ENCODE assay signal across 9 cellular contexts in the genomic region with DNA sequence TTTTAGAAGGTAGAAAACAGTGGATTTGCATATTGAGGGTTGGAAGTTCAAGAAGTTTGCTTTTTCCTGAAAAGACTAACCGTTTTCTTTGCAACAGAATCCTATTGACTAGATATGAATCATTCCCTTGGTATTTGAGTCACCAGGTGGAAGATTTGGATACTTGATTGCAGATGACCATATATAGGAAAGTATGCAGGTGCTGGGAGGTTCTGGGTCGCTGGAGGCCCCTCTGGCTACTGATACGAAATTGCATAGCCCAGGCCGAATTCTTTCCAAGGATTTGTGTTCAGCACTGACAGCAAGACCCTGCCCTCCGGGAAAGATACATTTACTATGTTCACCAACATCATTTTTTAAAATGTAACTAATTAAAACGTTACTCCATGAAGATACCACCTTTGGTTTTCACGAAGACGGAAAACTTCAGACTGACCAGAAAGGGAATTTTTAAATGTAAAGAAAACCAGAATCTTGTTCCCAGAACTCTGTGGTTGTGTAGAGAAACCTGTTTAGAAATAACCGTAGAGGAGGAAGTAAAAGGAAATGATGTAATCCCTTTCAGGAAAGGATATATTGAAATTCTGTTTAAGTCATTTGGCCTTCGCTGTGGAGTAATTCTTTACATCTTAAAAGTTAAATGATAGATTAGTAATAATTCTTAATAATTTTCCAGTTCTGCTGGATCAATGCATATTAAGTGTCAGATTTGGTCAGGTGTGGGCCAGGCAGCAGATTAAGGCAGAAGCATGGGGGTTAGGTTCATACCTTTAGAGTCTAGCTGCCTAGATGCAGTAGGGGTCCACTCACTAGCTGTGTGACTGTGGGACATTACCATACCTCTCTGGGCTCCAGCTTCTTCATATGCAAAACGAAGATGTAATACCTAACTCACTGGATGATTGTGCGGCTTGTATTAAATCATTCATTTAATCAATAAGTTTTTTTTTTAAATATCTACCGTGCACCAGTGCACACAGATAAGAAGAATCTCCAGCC. TPM values are rescaled to one million over a fixed set of nuclear protein-coding genes. Genes with fewer than 3 reads are reported as not detected.
A peak's percentile ranks its signal among the peaks of the same experiment; 100 is the strongest.
DNase-seq lines count a peak whose midpoint lies in the region; ATAC-seq, FAIRE-seq and TF ChIP-seq lines count a peak whose summit lies in the region.
"Had no signal": no experiment of that assay in that cellular context is flagged by ENCODE, and none has a peak within 500 bp of the region (broad histone marks: within the 10 kb centered on the region; RNA-seq: fewer than 3 reads in every experiment).

No MANE protein-coding gene starts in this region.

- H3K9ac ChIP-seq in astrocyte (ENCODE audit: low read length), result peak overlapping the region; percentile 80

- H3K9me3 ChIP-seq in astrocyte (ENCODE audit: insufficient read depth, low read depth, low read length), result no peaks in the 10 kb centered on the region
- H3K9me3 ChIP-seq in right lobe of liver, result no peaks in the 10 kb centered on the region

- no peak for FAIRE-seq in astrocyte (lab: Jason Lieb, UNC)

- H3K4me3 Mint-ChIP-seq in astrocyte (ENCODE audit: unreplicated experiment), result peak overlapping the region; percentile 76

- H3K4me3 ChIP-seq in astrocyte (ENCODE audit: insufficient read depth, low read depth, low read length), result peak overlapping the region; percentile 57
- peak overlapping the region in 1 of 3 donors; percentile 48 for H3K4me3 ChIP-seq in right lobe of liver

- no peak for TF ChIP-seq CTCF in astrocyte (IDR thresholded peaks at IDR 0.05; ENCODE audit: insufficient read depth, low read depth, low read length)
- TF ChIP-seq CTCF in right lobe of liver (IDR thresholded peaks at IDR 0.05), result no peak

- intact Hi-C loops in right lobe of liver (cut with DNase I), result no loop called here

- H3K27me3 ChIP-seq in astrocyte (ENCODE audit: insufficient read depth, low read length) (no peaks in the 10 kb centered on the region), right lobe of liver (peaks cover 0 to 16% of the 10 kb centered on the region in 2 donors)

- no peak overlapping the region for H2AFZ ChIP-seq in astrocyte (ENCODE audit: low read depth, low read length)

- in situ Hi-C loops in G401 (cut with HindIII; ENCODE audit: low sequenced_read_pairs), result no loop called here

- 34% methylated on average over 13 of the region's 13 CpGs for WGBS in right lobe of liver (ENCODE audit: insufficient coverage, low coverage, low lambda C conversion rate, missing lambda C conversion rate)

- no peaks in the 10 kb centered on the region for H3K27me3 Mint-ChIP-seq in astrocyte (ENCODE audit: low read depth, unreplicated experiment)

- peak overlapping the region; percentile 92 for H3K27ac Mint-ChIP-seq in astrocyte (ENCODE audit: unreplicated experiment)

- no peaks in the 10 kb centered on the region for H3K79me2 ChIP-seq in astrocyte (ENCODE audit: insufficient read depth, low read length)

- H3K36me3 Mint-ChIP-seq in astrocyte (ENCODE audit: low read depth, unreplicated experiment), result peaks cover 6% of the 10 kb centered on the region

- peaks cover 24% of the 10 kb centered on the region for H3K4me1 Mint-ChIP-seq in astrocyte (ENCODE audit: low read depth, unreplicated experiment)

- no peaks in the 10 kb centered on the region for H3K36me3 ChIP-seq in astrocyte (ENCODE audit: insufficient read depth, low read length)
- H3K36me3 ChIP-seq in right lobe of liver, result no peaks in the 10 kb centered on the region

- H3K27ac ChIP-seq in astrocyte (ENCODE audit: low read depth, low read length) (peak overlapping the region; percentile 76), right lobe of liver (peak overlapping the region in 2 of 3 donors; percentile 43 to 56)

- DNase-seq in A172 (ENCODE audit: low spot score) (peak; percentile 67), HuH-7.5 (ENCODE audit: low spot score) (peak; percentile 38), astrocyte (ENCODE audit: low read depth) (peak; percentile 64), right lobe of liver (no peak), G401 (ENCODE audit: low spot score) (no peak)
- DNase-seq in stimulated activated CD4-positive, alpha-beta T cell treated with anti-CD3 and anti-CD28 coated beads, Interleukin-12 subunit alpha, Interleukin-12 subunit beta, amount 100 ng/mL, for 4 hours, result no peak
- DNase-seq: effector CD8-positive, alpha-beta T cell had no signal

- peak overlapping the region; percentile 89 for H3K4me2 ChIP-seq in astrocyte (ENCODE audit: low read length)

- no peak for TF ChIP-seq POLR2A in right lobe of liver (IDR thresholded peaks at IDR 0.05)

- no peaks in the 10 kb centered on the region for H4K20me1 ChIP-seq in astrocyte (ENCODE audit: insufficient read depth, low read length)

- H3K4me1 ChIP-seq in astrocyte (ENCODE audit: insufficient read depth, low read length), result peaks cover 18% of the 10 kb centered on the region
- peaks cover 0 to 4% (median 0%) of the 10 kb centered on the region in 4 donors for H3K4me1 ChIP-seq in right lobe of liver

- ATAC-seq in right lobe of liver (peak in 2 of 4 donors; percentile 6 to 38), GM21786 (IDR thresholded peaks at IDR 0.05; ENCODE audit: unreplicated experiment) (no peak), HG02938 (IDR thresholded peaks at IDR 0.05; ENCODE audit: unreplicated experiment) (no peak)

- no peaks in the 10 kb centered on the region for H3K9me3 Mint-ChIP-seq in astrocyte (ENCODE audit: unreplicated experiment)

RNA-seq across cellular contexts. Expression of gene ANXA3, which starts 1.1 kb away (rescaled TPM):
- 135 and 189 TPM in 2 replicates for total RNA-seq in A172 (2014; rRNA removed; shearing (Covaris generic))
- total RNA-seq in astrocyte (43.0 and 68.7 TPM in 2 replicates), right lobe of liver (1 to 10 TPM in 5 of 6 experiments, under 1 TPM in 1; 0.95 to 3.4 (median 2.0) TPM)
- 0.18 TPM in 1 of 2 replicates, not detected in the other for total RNA-seq in G401 (2014; rRNA removed; shearing (Covaris generic))

Comparison
In these comparisons a context has a peak if more than half of its experiments do, and no peak if none do; other contexts are left out.
1. DNase-seq: peak in A172 (single experiment), HuH-7.5 (single experiment) and astrocyte (single experiment); none in right lobe of liver (0 of 3), stimulated activated CD4-positive, alpha-beta T cell treated with anti-CD3 and anti-CD28 coated beads, Interleukin-12 subunit alpha, Interleukin-12 subunit beta, amount 100 ng/mL, for 4 hours (single experiment) and G401 (single experiment).